14 cellular contexts compared by ENCODE assay signal in the genomic region with DNA sequence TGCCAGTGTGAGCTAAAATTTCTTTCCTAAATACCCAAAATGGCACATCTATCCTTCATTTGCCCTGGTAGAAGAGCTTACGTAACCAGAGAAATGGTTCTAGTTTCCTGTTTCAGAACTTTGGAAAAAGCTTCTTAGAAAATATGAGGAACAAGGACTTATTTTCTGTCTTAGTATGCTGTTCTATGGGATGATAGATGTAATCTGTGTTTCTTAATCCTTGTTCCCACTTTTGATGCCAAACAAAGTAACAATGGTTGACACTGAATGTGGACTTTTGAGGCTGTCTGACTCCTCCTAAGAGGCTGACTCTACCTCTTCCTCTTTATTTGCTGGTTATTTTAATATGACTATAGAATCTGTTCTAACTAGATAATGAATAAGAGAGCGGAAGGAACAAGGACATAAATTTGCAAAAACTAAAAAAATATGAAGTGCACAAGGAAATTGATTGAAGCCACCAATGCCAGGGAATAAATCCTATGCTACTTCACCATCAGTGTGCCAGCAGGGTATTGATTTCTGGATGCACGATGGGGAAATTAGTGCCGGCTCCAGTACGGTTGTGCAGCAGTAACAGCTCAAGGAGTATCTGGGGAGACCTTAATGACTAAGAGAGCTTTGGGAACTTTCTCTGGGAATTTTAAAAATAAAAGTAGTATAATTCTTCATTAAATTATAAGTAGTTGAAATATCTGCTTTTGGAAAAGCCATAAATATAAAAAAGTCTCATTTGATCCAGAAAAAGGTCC.
"Had no signal": no experiment of that assay in that cellular context is flagged by ENCODE, and none has a peak within 500 bp of the region (broad histone marks: within the 10 kb centered on the region; RNA-seq: fewer than 3 reads in every experiment).

No MANE protein-coding gene starts in this region.

- H3K36me3 ChIP-seq: ovary, stomach, thyroid gland had no signal

- H3K9me3 ChIP-seq: ovary, stomach, thyroid gland had no signal

- ATAC-seq: esophagus mucosa had no signal

- H3K36me3 Mint-ChIP-seq: activated CD4-positive, alpha-beta memory T cell treated with anti-CD3 and anti-CD28 coated beads for 36 hours; activated naive CD8-positive, alpha-beta T cell treated with anti-CD3 and anti-CD28 coated beads for 36 hours had no signal

- H3K4me1 ChIP-seq: stomach, thyroid gland had no signal

- H3K4me1 Mint-ChIP-seq: activated naive CD8-positive, alpha-beta T cell treated with anti-CD3 and anti-CD28 coated beads for 36 hours; endodermal cell had no signal

- DNase-seq: activated CD4-positive, alpha-beta memory T cell treated with anti-CD3 and anti-CD28 coated beads for 36 hours; activated CD4-positive, alpha-beta T cell treated with anti-CD3 and anti-CD28 coated beads for 1 hour; activated gamma-delta T cell; activated naive CD8-positive, alpha-beta T cell treated with anti-CD3 and anti-CD28 coated beads for 36 hours; activated T-cell treated with anti-CD3 and anti-CD28 coated beads, Interleukin-2, amount 50 U/mL, for 48 hours; endodermal cell; head of caudate nucleus; left cardiac atrium; mesenchymal stem cell; stimulated activated CD4-positive, alpha-beta T cell treated with anti-CD3 and anti-CD28 coated beads, Interleukin-4, amount 100 ng/mL, for 4 hours; stomach; thyroid gland had no signal

- H3K27me3 ChIP-seq: ovary, stomach, thyroid gland had no signal

- H3K4me3 ChIP-seq: ovary, stomach, thyroid gland had no signal

- H3K27ac ChIP-seq: ovary, thyroid gland had no signal

- H3K4me3 Mint-ChIP-seq: activated CD4-positive, alpha-beta memory T cell treated with anti-CD3 and anti-CD28 coated beads for 36 hours; activated naive CD8-positive, alpha-beta T cell treated with anti-CD3 and anti-CD28 coated beads for 36 hours; endodermal cell had no signal

- H3K9me3 Mint-ChIP-seq: activated CD4-positive, alpha-beta memory T cell treated with anti-CD3 and anti-CD28 coated beads for 36 hours; activated naive CD8-positive, alpha-beta T cell treated with anti-CD3 and anti-CD28 coated beads for 36 hours had no signal

- H3K27ac Mint-ChIP-seq: activated CD4-positive, alpha-beta memory T cell treated with anti-CD3 and anti-CD28 coated beads for 36 hours; activated naive CD8-positive, alpha-beta T cell treated with anti-CD3 and anti-CD28 coated beads for 36 hours; endodermal cell had no signal
